Comparison of ENCODE assay signal across 39 cellular contexts in genomic region chr19:3637621-3638020, GRCh38. TPM values are rescaled to one million over a fixed set of nuclear protein-coding genes. Genes with fewer than 3 reads are reported as not detected.
A peak's percentile ranks its signal among the peaks of the same experiment; 100 is the strongest.
DNase-seq lines count a peak whose midpoint lies in the region; ATAC-seq, FAIRE-seq and TF ChIP-seq lines count a peak whose summit lies in the region.
"Had no signal": no experiment of that assay in that cellular context is flagged by ENCODE, and none has a peak within 500 bp of the region (broad histone marks: within the 10 kb centered on the region; RNA-seq: fewer than 3 reads in every experiment).

No MANE protein-coding gene starts in this region.

- no peak for DNase-seq in stimulated activated naive CD8-positive, alpha-beta T cell treated with anti-CD3 and anti-CD28 coated beads, Interleukin-15, amount 100 ng/mL, for 72 hours
- no peak for DNase-seq in stimulated activated naive CD8-positive, alpha-beta T cell treated with anti-CD3 and anti-CD28 coated beads, Interleukin-15, Interleukin-2, amounts not matched to agents 100 U/mL and 50 U/mL, for 24 hours
- no peak for DNase-seq in IMR-90
- no peak for DNase-seq in K562 (ENCODE audit: extremely low read depth in 1 of 4, low spot score in 3 of 4)
- DNase-seq in activated naive CD4-positive, alpha-beta T cell treated with anti-CD3 and anti-CD28 coated beads, Interleukin-2, amount 10 ng/mL, durations not matched to agents 7 days and 5 days, result no peak
- DNase-seq: 8988T; ACHN; AML-193; BE2C; C1 segment of cervical spinal cord; Caco-2; Calu3; CD4-positive, alpha-beta memory T cell; CD4-positive, alpha-beta T cell; CD4-positive, CD25-positive, alpha-beta regulatory T cell; CD8-positive, alpha-beta memory T cell; CD8-positive, alpha-beta T cell; COR-L47; DMS 273 treated with DMSO at 0.1 percent for 48 hours; DMS153; DMS53; DMS79; DMS79 treated with DMSO at 0.1 percent for 48 hours; DND-41; EL had no signal

- peak; percentile 29 for ATAC-seq in stimulated activated naive CD8-positive, alpha-beta T cell treated with anti-CD3 and anti-CD28 coated beads, Interleukin-15, amount 100 ng/mL, for 72 hours
- ATAC-seq in stimulated activated naive CD8-positive, alpha-beta T cell treated with anti-CD3 and anti-CD28 coated beads, Interleukin-15, Interleukin-2, amounts not matched to agents 100 U/mL and 50 U/mL, for 24 hours, result no peak
- ATAC-seq in IMR-90 (ENCODE audit: low read depth) (no peak), K562 (no peak), GM18907 (IDR thresholded peaks at IDR 0.05; ENCODE audit: unreplicated experiment) (no peak), HG03439 (IDR thresholded peaks at IDR 0.05; ENCODE audit: unreplicated experiment) (no peak)
- ATAC-seq in stimulated activated memory B cell treated with anti-CD40 and anti-IgM and Interleukin-4, amounts not matched to agents 10 μg/mL and 1 μg/mL and 100 μg/mL, for 72 hours, result peak; percentile 20
- ATAC-seq: A549; CD8-positive, alpha-beta T cell had no signal

- no peaks in the 10 kb centered on the region for H3K9me3 Mint-ChIP-seq in stimulated activated naive CD8-positive, alpha-beta T cell treated with anti-CD3 and anti-CD28 coated beads, Interleukin-15, amount 100 ng/mL, for 72 hours
- H3K9me3 Mint-ChIP-seq in stimulated activated memory B cell treated with anti-CD40 and anti-IgM and Interleukin-4, amounts not matched to agents 10 μg/mL and 1 μg/mL and 100 μg/mL, for 72 hours, result no peaks in the 10 kb centered on the region
- H3K9me3 Mint-ChIP-seq in activated naive CD4-positive, alpha-beta T cell treated with anti-CD3 and anti-CD28 coated beads, Interleukin-2, amount 10 ng/mL, durations not matched to agents 7 days and 5 days, result no peaks in the 10 kb centered on the region
- H3K9me3 Mint-ChIP-seq: CD14-positive monocyte; CD4-positive, alpha-beta memory T cell; CD4-positive, alpha-beta T cell; CD8-positive, alpha-beta memory T cell; CD8-positive, alpha-beta T cell had no signal

- H3K4me1 Mint-ChIP-seq in stimulated activated naive CD8-positive, alpha-beta T cell treated with anti-CD3 and anti-CD28 coated beads, Interleukin-15, amount 100 ng/mL, for 72 hours, result no peaks in the 10 kb centered on the region
- no peaks in the 10 kb centered on the region for H3K4me1 Mint-ChIP-seq in stimulated activated memory B cell treated with anti-CD40 and anti-IgM and Interleukin-4, amounts not matched to agents 10 μg/mL and 1 μg/mL and 100 μg/mL, for 72 hours
- no peaks in the 10 kb centered on the region for H3K4me1 Mint-ChIP-seq in activated naive CD4-positive, alpha-beta T cell treated with anti-CD3 and anti-CD28 coated beads, Interleukin-2, amount 10 ng/mL, durations not matched to agents 7 days and 5 days
- H3K4me1 Mint-ChIP-seq: B cell; CD14-positive monocyte; CD4-positive, alpha-beta memory T cell; CD4-positive, CD25-positive, alpha-beta regulatory T cell; CD8-positive, alpha-beta memory T cell had no signal

- no peak overlapping the region for H2AK5ac ChIP-seq in IMR-90 (ENCODE audit: low read depth, low read length)

- H3K4me3 ChIP-seq in IMR-90 (ENCODE audit: insufficient read depth, low read depth, low read length), result no peak overlapping the region
- H3K4me3 ChIP-seq in K562, result no peak overlapping the region
- H3K4me3 ChIP-seq: A549; BLaER1; BLaER1 treated with 17β-estradiol and CSF1 and Interleukin-3, amounts not matched to agents 10 nM and 100 nM had no signal

- no peaks in the 10 kb centered on the region for H3K79me2 ChIP-seq in K562 (ENCODE audit: control insufficient read depth, insufficient read depth, low read length)

- no peak overlapping the region for H4K91ac ChIP-seq in IMR-90 (ENCODE audit: insufficient read depth, low read depth, low read length)

- no peak overlapping the region for H3K27ac Mint-ChIP-seq in stimulated activated naive CD8-positive, alpha-beta T cell treated with anti-CD3 and anti-CD28 coated beads, Interleukin-15, amount 100 ng/mL, for 72 hours
- H3K27ac Mint-ChIP-seq in stimulated activated memory B cell treated with anti-CD40 and anti-IgM and Interleukin-4, amounts not matched to agents 10 μg/mL and 1 μg/mL and 100 μg/mL, for 72 hours, result no peak overlapping the region
- H3K27ac Mint-ChIP-seq in activated naive CD4-positive, alpha-beta T cell treated with anti-CD3 and anti-CD28 coated beads, Interleukin-2, amount 10 ng/mL, durations not matched to agents 7 days and 5 days, result no peak overlapping the region
- H3K27ac Mint-ChIP-seq: B cell; CD14-positive monocyte; CD4-positive, alpha-beta memory T cell; CD4-positive, alpha-beta T cell; CD4-positive, CD25-positive, alpha-beta regulatory T cell; CD8-positive, alpha-beta memory T cell; CD8-positive, alpha-beta T cell had no signal

- H3K9me1 ChIP-seq in IMR-90 (ENCODE audit: insufficient read depth, low read length) (no peaks in the 10 kb centered on the region), K562 (ENCODE audit: control insufficient read depth, insufficient read depth, low read length) (peaks cover 4% of the 10 kb centered on the region)

- H3K56ac ChIP-seq in IMR-90 (ENCODE audit: extremely low read depth, insufficient read depth, low read length), result no peak overlapping the region

- H4K20me1 ChIP-seq in IMR-90 (ENCODE audit: insufficient read depth, low read length) (no peaks in the 10 kb centered on the region; the same call in 1 of the 2 replicates), K562 (replicated peaks; ENCODE audit: control insufficient read depth, insufficient read depth, low read length) (no peaks in the 10 kb centered on the region)
- H4K20me1 ChIP-seq: BLaER1 had no signal

- H3K36me3 ChIP-seq in IMR-90 (ENCODE audit: control insufficient read depth, insufficient read depth, low read length) (peaks cover 35% of the 10 kb centered on the region), K562 (ENCODE audit: control insufficient read depth, insufficient read depth, low read length) (peaks cover 37% of the 10 kb centered on the region; the same call in 1 of the 3 replicates)
- H3K36me3 ChIP-seq: BE2C had no signal

- H2BK20ac ChIP-seq in IMR-90 (ENCODE audit: low read depth, low read length), result no peak overlapping the region

- no peak overlapping the region for H3K18ac ChIP-seq in IMR-90 (ENCODE audit: low read depth, low read length)

- peaks cover 38% of the 10 kb centered on the region for H3K36me3 Mint-ChIP-seq in stimulated activated memory B cell treated with anti-CD40 and anti-IgM and Interleukin-4, amounts not matched to agents 10 μg/mL and 1 μg/mL and 100 μg/mL, for 72 hours
- H3K36me3 Mint-ChIP-seq in activated naive CD4-positive, alpha-beta T cell treated with anti-CD3 and anti-CD28 coated beads, Interleukin-2, amount 10 ng/mL, durations not matched to agents 7 days and 5 days, result peaks cover 6% of the 10 kb centered on the region

- TF ChIP-seq RAD21 in IMR-90 (IDR thresholded peaks at IDR 0.05; ENCODE audit: low read length), result no peak
- TF ChIP-seq RAD21 in K562 (CRISPR knock-in tag; conservative IDR thresholded peaks at IDR 0.05 in 1 of 2, IDR thresholded peaks at IDR 0.05 in 1 of 2), result no peak

- H3K23ac ChIP-seq in IMR-90 (ENCODE audit: low read depth, low read length), result no peak overlapping the region

- TF ChIP-seq POLR2A in IMR-90 (IDR thresholded peaks at IDR 0.05; ENCODE audit: low read depth, low read length) (no peak), K562 (conservative IDR thresholded peaks at IDR 0.05) (no peak)

- H3K9ac ChIP-seq in IMR-90 (ENCODE audit: low read depth, low read length) (no peak overlapping the region), K562 (ENCODE audit: insufficient read depth in 1 of 2, low read depth in 2 of 2, low read length in 2 of 2) (no peak overlapping the region)
- H3K9ac ChIP-seq: BLaER1; BLaER1 treated with 17β-estradiol and CSF1 and Interleukin-3, amounts not matched to agents 10 nM and 100 nM had no signal

- H3K27me3 ChIP-seq in IMR-90 (ENCODE audit: control insufficient read depth, insufficient read depth, low read length) (no peaks in the 10 kb centered on the region), K562 (ENCODE audit: control insufficient read depth in 2 of 2, insufficient read depth in 2 of 2, low read length in 2 of 2) (no peaks in the 10 kb centered on the region)
- H3K27me3 ChIP-seq: BE2C; BLaER1; BLaER1 treated with 17β-estradiol and CSF1 and Interleukin-3, amounts not matched to agents 10 nM and 100 nM had no signal

- POLR2A ChIA-PET in IMR-90 (lab: Charles Lee; ENCODE audit: unreplicated experiment) (no interaction called here), K562 (lab: Yijun Ruan, JAX) (no interaction called here)

- H2BK5ac ChIP-seq in IMR-90 (ENCODE audit: low read depth, low read length, poor library complexity, severe bottlenecking), result no peak overlapping the region

- no peak overlapping the region for H4K8ac ChIP-seq in IMR-90 (ENCODE audit: low read depth in 2 of 2, low read length in 2 of 2)

- H3K4me2 ChIP-seq in IMR-90 (ENCODE audit: low read depth, low read length) (no peak overlapping the region), K562 (ENCODE audit: insufficient read depth, low read length) (no peak overlapping the region)
- H3K4me2 ChIP-seq: A549; BLaER1; BLaER1 treated with 17β-estradiol and CSF1 and Interleukin-3, amounts not matched to agents 10 nM and 100 nM had no signal

- no peaks in the 10 kb centered on the region; a peak in 1 of 4 replicates for H3K79me1 ChIP-seq in IMR-90 (ENCODE audit: low read depth in 1 of 2, low read length in 2 of 2)

- no peak for TF ChIP-seq EP300 in K562 (IDR thresholded peaks at IDR 0.05; ENCODE audit: low read length)

- H2AK9ac ChIP-seq in IMR-90 (replicated peaks; ENCODE audit: low read depth, low read length, poor library complexity), result peak overlapping the region; percentile 42

- intact Hi-C loops in IMR-90 (cut with micrococcal nuclease) (no loop called here), K562 (cut with micrococcal nuclease) (no loop called here)

- dilution Hi-C loops in IMR-90 (cut with HindIII; ENCODE audit: low sequenced_read_pairs, unreplicated experiment), result no loop called here

- CTCF ChIA-PET in IMR-90 (lab: Yijun Ruan, JAX) (no interaction called here), K562 (lab: Yijun Ruan, JAX; ENCODE audit: low intra/inter-chr PET ratio) (no interaction called here)
- CTCF ChIA-PET in activated naive CD4-positive, alpha-beta T cell treated with anti-CD3 and anti-CD28 coated beads, Interleukin-2, amount 10 ng/mL, durations not matched to agents 7 days and 5 days (lab: Charles Lee), result no interaction called here

- H2BK120ac ChIP-seq in IMR-90 (ENCODE audit: low read depth, low read length), result no peak overlapping the region

- TF ChIP-seq CTCF in IMR-90 (conservative IDR thresholded peaks at IDR 0.05; ENCODE audit: low read depth, low read length) (no peak), K562 (IDR thresholded peaks at IDR 0.05 in 2 of 3, conservative IDR thresholded peaks at IDR 0.05 in 1 of 3; ENCODE audit: insufficient read depth in 2 of 3, low read depth in 1 of 3, low read length in 3 of 3) (no peak)

- no peak overlapping the region for H3K14ac ChIP-seq in IMR-90 (replicated peaks; ENCODE audit: low read depth, low read length)

- no peaks in the 10 kb centered on the region for H3K27me3 Mint-ChIP-seq in stimulated activated naive CD8-positive, alpha-beta T cell treated with anti-CD3 and anti-CD28 coated beads, Interleukin-15, amount 100 ng/mL, for 72 hours
- no peaks in the 10 kb centered on the region for H3K27me3 Mint-ChIP-seq in stimulated activated memory B cell treated with anti-CD40 and anti-IgM and Interleukin-4, amounts not matched to agents 10 μg/mL and 1 μg/mL and 100 μg/mL, for 72 hours
- H3K27me3 Mint-ChIP-seq in activated naive CD4-positive, alpha-beta T cell treated with anti-CD3 and anti-CD28 coated beads, Interleukin-2, amount 10 ng/mL, durations not matched to agents 7 days and 5 days, result no peaks in the 10 kb centered on the region
- H3K27me3 Mint-ChIP-seq: B cell; CD4-positive, alpha-beta memory T cell; CD4-positive, alpha-beta T cell; CD4-positive, CD25-positive, alpha-beta regulatory T cell; CD8-positive, alpha-beta memory T cell had no signal

- H2AFZ ChIP-seq in IMR-90 (replicated peaks; ENCODE audit: low read length, poor library complexity) (no peak overlapping the region), K562 (ENCODE audit: low read depth, low read length) (no peak overlapping the region)

- no peak overlapping the region for H3K4me3 Mint-ChIP-seq in stimulated activated naive CD8-positive, alpha-beta T cell treated with anti-CD3 and anti-CD28 coated beads, Interleukin-15, amount 100 ng/mL, for 72 hours
- H3K4me3 Mint-ChIP-seq in stimulated activated memory B cell treated with anti-CD40 and anti-IgM and Interleukin-4, amounts not matched to agents 10 μg/mL and 1 μg/mL and 100 μg/mL, for 72 hours, result no peak overlapping the region
- no peak overlapping the region for H3K4me3 Mint-ChIP-seq in activated naive CD4-positive, alpha-beta T cell treated with anti-CD3 and anti-CD28 coated beads, Interleukin-2, amount 10 ng/mL, durations not matched to agents 7 days and 5 days
- H3K4me3 Mint-ChIP-seq: B cell; CD14-positive monocyte; CD4-positive, alpha-beta memory T cell; CD4-positive, alpha-beta T cell; CD4-positive, CD25-positive, alpha-beta regulatory T cell; CD8-positive, alpha-beta memory T cell; CD8-positive, alpha-beta T cell had no signal

- FAIRE-seq in K562 (lab: Jason Lieb, UNC), result no peak
- FAIRE-seq: A204.1, A549, D721Med had no signal

- H2BK15ac ChIP-seq in IMR-90 (ENCODE audit: low read depth, low read length), result no peak overlapping the region

- 96% methylated on average over 9 of the region's 23 CpGs; no CpG with 5 or more reads in 1 of the 2 experiments for WGBS in IMR-90 (ENCODE audit: extremely low coverage in 2 of 2, insufficient read length in 1 of 2), 2 experiments
- WGBS in K562 (ENCODE audit: insufficient coverage, low coverage, missing lambda C conversion rate), result 98% methylated on average over 11 of the region's 23 CpGs

- H4K5ac ChIP-seq in IMR-90 (ENCODE audit: low read depth, low read length), result no peak overlapping the region

- no peak overlapping the region for H3K27ac ChIP-seq in IMR-90 (ENCODE audit: insufficient read depth, low read length)
- no peak overlapping the region for H3K27ac ChIP-seq in K562 (ENCODE audit: extremely low read depth, low read depth, low read length)
- H3K27ac ChIP-seq: 22Rv1; A549; BLaER1; BLaER1 treated with 17β-estradiol and CSF1 and Interleukin-3, amounts not matched to agents 10 nM and 100 nM; C4-2B had no signal

- H3K4ac ChIP-seq in IMR-90 (ENCODE audit: low read depth, low read length), result no peak overlapping the region

- BruUV-seq in IMR-90 (replicated peaks; lab: Mats Ljungman, UMichigan), result no TSS peak
- no TSS peak for BruUV-seq in K562 (replicated peaks; lab: Mats Ljungman, UMichigan)

- H3K4me1 ChIP-seq in IMR-90 (ENCODE audit: control insufficient read depth, insufficient read depth, low read length) (no peaks in the 10 kb centered on the region), K562 (replicated peaks in 1 of 2; ENCODE audit: control insufficient read depth in 2 of 2, insufficient read depth in 2 of 2, low read length in 2 of 2) (peaks cover 0 to 52% of the 10 kb centered on the region in 2 experiments; a peak in 2 of 5 replicates)
- H3K4me1 ChIP-seq: A549, BE2C, Caco-2 had no signal

- H3K9me3 ChIP-seq in IMR-90 (ENCODE audit: control insufficient read depth, insufficient read depth, low read length), result no peaks in the 10 kb centered on the region
- H3K9me3 ChIP-seq in K562 (replicated peaks; ENCODE audit: control insufficient read depth, insufficient read depth, low read depth, low read length), result no peaks in the 10 kb centered on the region
- H3K9me3 ChIP-seq: A549; BE2C; BLaER1; BLaER1 treated with 17β-estradiol and CSF1 and Interleukin-3, amounts not matched to agents 10 nM and 100 nM; Caco-2 had no signal

- in situ Hi-C loops in IMR-90 (cut with MboI; ENCODE audit: low sequenced_read_pairs), result no loop called here
- in situ Hi-C loops in K562 (cut with MboI), result no loop called here

RNA-seq across cellular contexts. Expression of gene CACTIN, which starts 11.0 kb away (rescaled TPM):
- total RNA-seq in IMR-90 (2012; rRNA removed) (10.8 and 12.8 TPM in 2 replicates), K562 (2014; rRNA removed) (46.5 and 57.8 TPM in 2 replicates), K562 (2014; rRNA removed; fragmentation: Illumina TruSeq; extraction: Trizol) (7.6 and 7.9 TPM in 2 replicates), K562 (2015; rRNA removed; fragmentation: Illumina TruSeq; extraction: Trizol) (25.6 and 27.3 TPM in 2 replicates), K562 (2021) (42.1 and 49.2 TPM in 2 replicates)
- polyA plus RNA-seq in IMR-90 (2012; rRNA removed) (19.5 and 25.1 TPM in 2 replicates), K562 (2011; rRNA removed) (15.0 and 19.4 TPM in 2 replicates), K562 (2014; fragmentation: Illumina TruSeq; extraction: Trizol) (9.6 and 20.4 TPM in 2 replicates), K562 (2014; fragmentation: Nextera tagmentation; extraction: Ambion mirVana) (under 1 TPM; 0.15 to 0.52 TPM), K562 (2014; rRNA removed) (35.0 and 36.4 TPM in 2 replicates)
- polyA plus RNA-seq in IMR-90 (2012; cell fraction: cytosol; rRNA removed), result 16.4 and 29.5 TPM in 2 replicates
- 48.6 and 103 TPM in 2 replicates for polyA plus RNA-seq in IMR-90 (2012; cell fraction: nucleus; rRNA removed; ENCODE audit: low replicate concordance)
- total RNA-seq in K562 (2011; cell fraction: chromatin; rRNA removed; ENCODE audit: low replicate concordance), result 35.4 and 89.8 TPM in 2 replicates
- total RNA-seq in K562 (2011; cell fraction: nucleolus; rRNA removed), result 60.3 and 65.9 TPM in 2 replicates
- 35.3 and 37.6 TPM in 2 replicates for total RNA-seq in K562 (2011; cell fraction: nucleoplasm; rRNA removed)
- polyA plus RNA-seq in K562 (2011; cell fraction: cytosol; rRNA removed), result 21.9 and 50.9 TPM in 2 replicates
- polyA plus RNA-seq in K562 (2011; cell fraction: nucleus; rRNA removed), result 54.2 and 84.9 TPM in 2 replicates
- polyA plus RNA-seq in K562 (2012), result 22.8 and 28.5 TPM in 2 replicates
- 4.5 and 9.4 TPM in 2 replicates for polyA minus RNA-seq in K562 (2011; rRNA and poly(A)+ RNA removed)
- polyA minus RNA-seq in K562 (2011; cell fraction: cytosol; rRNA and poly(A)+ RNA removed), result 13.0 and 16.6 TPM in 2 replicates
- 9.6 and 12.0 TPM in 2 replicates for polyA minus RNA-seq in K562 (2011; cell fraction: nucleus; rRNA and poly(A)+ RNA removed)

RNA-seq across cellular contexts. Expression of gene TBXA2R, which starts 30.9 kb away (rescaled TPM):
- total RNA-seq in IMR-90 (2012; rRNA removed) (0.28 and 0.36 TPM in 2 replicates), K562 (2014; rRNA removed) (2.5 and 5.2 TPM in 2 replicates), K562 (2014; rRNA removed; fragmentation: Illumina TruSeq; extraction: Trizol) (2.3 and 2.8 TPM in 2 replicates), K562 (2015; rRNA removed; fragmentation: Illumina TruSeq; extraction: Trizol) (2.5 and 3.1 TPM in 2 replicates), K562 (2021) (21.0 and 24.0 TPM in 2 replicates)
- polyA plus RNA-seq in IMR-90 (2012; rRNA removed) (2.3 and 3.6 TPM in 2 replicates), K562 (2011; rRNA removed) (2.9 and 4.4 TPM in 2 replicates), K562 (2014; fragmentation: Illumina TruSeq; extraction: Trizol) (4.3 and 6.7 TPM in 2 replicates), K562 (2014; fragmentation: Nextera tagmentation; extraction: Ambion mirVana) (1 to 10 TPM; 1.5 to 2.6 TPM), K562 (2014; rRNA removed) (5.7 and 6.1 TPM in 2 replicates)
- polyA plus RNA-seq in IMR-90 (2012; cell fraction: cytosol; rRNA removed), result 2.4 and 4.4 TPM in 2 replicates
- 1.2 and 4.5 TPM in 2 replicates for polyA plus RNA-seq in IMR-90 (2012; cell fraction: nucleus; rRNA removed; ENCODE audit: low replicate concordance)
- 10.2 and 37.7 TPM in 2 replicates for total RNA-seq in K562 (2011; cell fraction: chromatin; rRNA removed; ENCODE audit: low replicate concordance)
- total RNA-seq in K562 (2011; cell fraction: nucleolus; rRNA removed), result 58.8 and 84.5 TPM in 2 replicates
- 27.7 and 36.4 TPM in 2 replicates for total RNA-seq in K562 (2011; cell fraction: nucleoplasm; rRNA removed)
- polyA plus RNA-seq in K562 (2011; cell fraction: cytosol; rRNA removed), result 4.0 and 21.7 TPM in 2 replicates
- 3.7 and 12.5 TPM in 2 replicates for polyA plus RNA-seq in K562 (2011; cell fraction: nucleus; rRNA removed)
- polyA plus RNA-seq in K562 (2012), result 11.5 and 11.6 TPM in 2 replicates
- 0.90 and 1.6 TPM in 2 replicates for polyA minus RNA-seq in K562 (2011; rRNA and poly(A)+ RNA removed)
- 17.4 and 19.6 TPM in 2 replicates for polyA minus RNA-seq in K562 (2011; cell fraction: cytosol; rRNA and poly(A)+ RNA removed)
- polyA minus RNA-seq in K562 (2011; cell fraction: nucleus; rRNA and poly(A)+ RNA removed), result 3.1 and 6.1 TPM in 2 replicates
- total RNA-seq: Daoy had no signal

RNA-seq across cellular contexts. Expression of gene GIPC3, which starts 52.3 kb away (rescaled TPM):
- total RNA-seq in IMR-90 (2012; rRNA removed), result under 0.01 TPM in 2 replicates
- 0.36 and 0.42 TPM in 2 replicates for polyA plus RNA-seq in IMR-90 (2012; rRNA removed)
- polyA plus RNA-seq in IMR-90 (2012; cell fraction: cytosol; rRNA removed), result 0.15 and 0.29 TPM in 2 replicates
- polyA plus RNA-seq in IMR-90 (2012; cell fraction: nucleus; rRNA removed; ENCODE audit: low replicate concordance), result 2.3 and 2.5 TPM in 2 replicates
- 2.6 and 7.5 TPM in 2 replicates for total RNA-seq in K562 (2011; cell fraction: chromatin; rRNA removed; ENCODE audit: low replicate concordance)
- 3.8 and 5.5 TPM in 2 replicates for total RNA-seq in K562 (2011; cell fraction: nucleolus; rRNA removed)
- total RNA-seq in K562 (2011; cell fraction: nucleoplasm; rRNA removed), result 3.2 and 4.0 TPM in 2 replicates
- total RNA-seq in K562 (2014; rRNA removed), result 0.54 and 1.2 TPM in 2 replicates
- total RNA-seq in K562 (2014; rRNA removed; fragmentation: Illumina TruSeq; extraction: Trizol), result 0.83 and 0.91 TPM in 2 replicates
- 0.98 and 1.0 TPM in 2 replicates for total RNA-seq in K562 (2015; rRNA removed; fragmentation: Illumina TruSeq; extraction: Trizol)
- 3.3 and 3.9 TPM in 2 replicates for total RNA-seq in K562 (2021)
- 2.5 and 3.1 TPM in 2 replicates for polyA plus RNA-seq in K562 (2011; rRNA removed)
- 3.0 and 4.9 TPM in 2 replicates for polyA plus RNA-seq in K562 (2011; cell fraction: cytosol; rRNA removed)
- polyA plus RNA-seq in K562 (2011; cell fraction: nucleus; rRNA removed), result 5.3 and 8.9 TPM in 2 replicates
- polyA plus RNA-seq in K562 (2012), result 3.6 and 14.1 TPM in 2 replicates
- 3.0 and 3.6 TPM in 2 replicates for polyA plus RNA-seq in K562 (2014; fragmentation: Illumina TruSeq; extraction: Trizol)
- polyA plus RNA-seq in K562 (2014; fragmentation: Nextera tagmentation; extraction: Ambion mirVana), result under 1 TPM in 1 of 2 experiments, not detected in 1; 0.03 TPM
- polyA plus RNA-seq in K562 (2014; rRNA removed), result 1.9 and 2.3 TPM in 2 replicates
- 2.0 and 3.2 TPM in 2 replicates for polyA minus RNA-seq in K562 (2011; rRNA and poly(A)+ RNA removed)
- polyA minus RNA-seq in K562 (2011; cell fraction: cytosol; rRNA and poly(A)+ RNA removed), result 5.9 and 6.7 TPM in 2 replicates
- 1.6 and 2.1 TPM in 2 replicates for polyA minus RNA-seq in K562 (2011; cell fraction: nucleus; rRNA and poly(A)+ RNA removed)
- total RNA-seq: A172, Caco-2, Calu3, Daoy had no signal

Comparison
In these comparisons a context has a peak if more than half of its experiments do, and no peak if none do; other contexts are left out.
1. ATAC-seq: peak in stimulated activated naive CD8-positive, alpha-beta T cell treated with anti-CD3 and anti-CD28 coated beads, Interleukin-15, amount 100 ng/mL, for 72 hours (single experiment) and stimulated activated memory B cell treated with anti-CD40 and anti-IgM and Interleukin-4, amounts not matched to agents 10 μg/mL and 1 μg/mL and 100 μg/mL, for 72 hours (single experiment); none in stimulated activated naive CD8-positive, alpha-beta T cell treated with anti-CD3 and anti-CD28 coated beads, Interleukin-15, Interleukin-2, amounts not matched to agents 100 U/mL and 50 U/mL, for 24 hours (single experiment), IMR-90 (single experiment), K562 (single experiment), GM18907 (single experiment) and HG03439 (single experiment).